ENCODE assay signal across 1 cellular context in the genomic region with DNA sequence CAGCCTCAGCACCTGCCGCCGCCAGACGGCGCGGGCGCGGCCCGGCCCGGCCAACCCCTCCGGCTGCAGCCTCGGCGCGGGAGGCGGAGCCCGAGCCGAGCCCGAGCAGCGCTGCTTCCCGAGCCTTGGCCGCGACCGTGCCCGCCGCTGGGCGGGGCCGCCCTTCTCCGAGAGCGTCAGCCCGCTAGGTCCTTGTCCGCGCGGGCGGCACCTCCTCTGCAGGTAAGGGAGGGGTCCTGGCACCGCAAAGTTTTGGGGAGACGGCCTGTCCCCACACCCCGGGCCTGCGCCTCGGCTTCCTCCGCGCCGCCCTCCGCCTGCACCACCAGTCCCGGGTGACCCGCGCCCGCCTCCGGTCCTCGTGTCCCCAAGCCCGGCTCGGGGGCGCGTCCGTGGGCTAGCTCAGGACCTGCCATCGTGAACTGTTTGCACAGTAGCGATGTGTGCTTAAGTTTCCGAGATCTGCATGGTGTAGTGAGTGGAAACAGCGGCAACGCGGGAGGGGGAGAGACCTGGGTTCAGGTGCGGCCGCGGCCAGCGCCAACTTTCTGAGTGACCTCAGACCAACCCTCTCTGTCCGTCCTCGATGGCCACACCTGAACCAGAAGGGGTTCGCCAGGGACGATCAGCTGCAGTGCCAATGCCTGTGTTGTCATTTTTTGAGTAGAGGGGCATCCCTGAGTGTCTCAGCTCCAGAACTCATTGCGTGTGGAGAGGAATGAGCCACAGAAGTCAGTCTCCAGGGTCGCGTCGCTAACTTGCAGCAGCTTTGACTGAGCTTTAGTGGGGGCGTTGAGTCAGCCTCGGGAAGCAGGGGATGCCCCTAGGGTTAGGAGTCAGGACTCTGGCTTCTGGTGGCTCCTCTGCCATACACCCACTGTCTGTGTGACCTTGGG.
A peak's percentile ranks its signal among the peaks of the same experiment; 100 is the strongest.
TF ChIP-seq lines count a peak whose summit lies in the region.

FRMPD1 (plus strand) TSS at position 82 of the 896 bp plus-strand sequence. CDS start 41,688 bp downstream, outside the sequence.

TF ChIP-seq in K562, 482 proteins besides CTCF, POLR2A, EP300 and RAD21 (continues in another document):
- TF ChIP-seq POLR3A (IDR thresholded peaks at IDR 0.05; ENCODE audit: borderline replicate concordance, extremely low read depth, insufficient read depth, insufficient read length), result no peak
- peak; percentile 70 for TF ChIP-seq CTBP1 (IDR thresholded peaks at IDR 0.05; ENCODE audit: borderline replicate concordance)
- 0 out of 2 replicates have a peak, but pooled peaks have one; percentile 44 for TF ChIP-seq MED1 (CRISPR knock-in tag; IDR thresholded peaks at IDR 0.05; ENCODE audit: borderline replicate concordance)
- TF ChIP-seq NR4A1 (CRISPR knock-in tag; IDR thresholded peaks at IDR 0.05), result no peak
- no peak for TF ChIP-seq NR4A1 (tag; IDR thresholded peaks at IDR 0.05)
- no peak for TF ChIP-seq KLF13 (tag; IDR thresholded peaks at IDR 0.05; ENCODE audit: borderline replicate concordance, low read depth)
- no peak for TF ChIP-seq ATF6 (CRISPR knock-in tag; IDR thresholded peaks at IDR 0.05)
- TF ChIP-seq HBP1 (CRISPR knock-in tag; IDR thresholded peaks at IDR 0.05), result no peak
- TF ChIP-seq ZNF609 (CRISPR knock-in tag; IDR thresholded peaks at IDR 0.05; ENCODE audit: borderline replicate concordance), result no peak
- no peak for TF ChIP-seq RBM34 (IDR thresholded peaks at IDR 0.05; ENCODE audit: borderline replicate concordance, insufficient read depth, low read length)
- TF ChIP-seq MTA2 (IDR thresholded peaks at IDR 0.05; ENCODE audit: low read depth), result no peak
- TF ChIP-seq, protein P1, sequence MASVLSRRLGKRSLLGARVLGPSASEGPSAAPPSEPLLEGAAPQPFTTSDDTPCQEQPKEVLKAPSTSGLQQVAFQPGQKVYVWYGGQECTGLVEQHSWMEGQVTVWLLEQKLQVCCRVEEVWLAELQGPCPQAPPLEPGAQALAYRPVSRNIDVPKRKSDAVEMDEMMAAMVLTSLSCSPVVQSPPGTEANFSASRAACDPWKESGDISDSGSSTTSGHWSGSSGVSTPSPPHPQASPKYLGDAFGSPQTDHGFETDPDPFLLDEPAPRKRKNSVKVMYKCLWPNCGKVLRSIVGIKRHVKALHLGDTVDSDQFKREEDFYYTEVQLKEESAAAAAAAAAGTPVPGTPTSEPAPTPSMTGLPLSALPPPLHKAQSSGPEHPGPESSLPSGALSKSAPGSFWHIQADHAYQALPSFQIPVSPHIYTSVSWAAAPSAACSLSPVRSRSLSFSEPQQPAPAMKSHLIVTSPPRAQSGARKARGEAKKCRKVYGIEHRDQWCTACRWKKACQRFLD (CRISPR knock-in tag; IDR thresholded peaks at IDR 0.05), result no peak
- no peak for TF ChIP-seq BRD9 (IDR thresholded peaks at IDR 0.05; ENCODE audit: low read depth, partially characterized antibody)
- peak; percentile 11 for TF ChIP-seq ZFP36 (IDR thresholded peaks at IDR 0.05; ENCODE audit: low read depth, low read length, partially characterized antibody)
- TF ChIP-seq ZNF197 (CRISPR knock-in tag; IDR thresholded peaks at IDR 0.05; ENCODE audit: low read depth), result no peak
- no peak for TF ChIP-seq RBM17 (IDR thresholded peaks at IDR 0.05; ENCODE audit: borderline replicate concordance, low read depth, low read length)
- no peak for TF ChIP-seq MXD1 (CRISPR knock-in tag; IDR thresholded peaks at IDR 0.05; ENCODE audit: borderline replicate concordance, poor library complexity, severe bottlenecking)
- TF ChIP-seq ZNF449 (CRISPR knock-in tag; IDR thresholded peaks at IDR 0.05), result peak; percentile 59; the same call in 1 of the 2 replicates
- no peak for TF ChIP-seq HEY1 (CRISPR knock-in tag; IDR thresholded peaks at IDR 0.05; ENCODE audit: borderline replicate concordance)
- no peak for TF ChIP-seq MYBL2 (IDR thresholded peaks at IDR 0.05; ENCODE audit: low read depth)
- TF ChIP-seq MYBL2 (CRISPR knock-in tag; IDR thresholded peaks at IDR 0.05; ENCODE audit: borderline replicate concordance), result no peak
- TF ChIP-seq, protein P2, sequence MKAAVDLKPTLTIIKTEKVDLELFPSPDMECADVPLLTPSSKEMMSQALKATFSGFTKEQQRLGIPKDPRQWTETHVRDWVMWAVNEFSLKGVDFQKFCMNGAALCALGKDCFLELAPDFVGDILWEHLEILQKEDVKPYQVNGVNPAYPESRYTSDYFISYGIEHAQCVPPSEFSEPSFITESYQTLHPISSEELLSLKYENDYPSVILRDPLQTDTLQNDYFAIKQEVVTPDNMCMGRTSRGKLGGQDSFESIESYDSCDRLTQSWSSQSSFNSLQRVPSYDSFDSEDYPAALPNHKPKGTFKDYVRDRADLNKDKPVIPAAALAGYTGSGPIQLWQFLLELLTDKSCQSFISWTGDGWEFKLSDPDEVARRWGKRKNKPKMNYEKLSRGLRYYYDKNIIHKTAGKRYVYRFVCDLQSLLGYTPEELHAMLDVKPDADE (conservative IDR thresholded peaks at IDR 0.05; ENCODE audit: control insufficient read depth, low read depth, low read length), result no peak
- no peak for TF ChIP-seq XRCC5 (IDR thresholded peaks at IDR 0.05; ENCODE audit: low read depth, low read length)
- no peak for TF ChIP-seq IFI16 (CRISPR knock-in tag; IDR thresholded peaks at IDR 0.05)
- TF ChIP-seq RUNX1 (IDR thresholded peaks at IDR 0.05; ENCODE audit: low read depth), result no peak
- TF ChIP-seq SMAD4 (CRISPR knock-in tag; conservative IDR thresholded peaks at IDR 0.05), result peak; percentile 74
- no peak for TF ChIP-seq ESRRB (CRISPR knock-in tag; IDR thresholded peaks at IDR 0.05; ENCODE audit: borderline replicate concordance)
- TF ChIP-seq LARP7 (IDR thresholded peaks at IDR 0.05), result no peak
- no peak for TF ChIP-seq ZNF445 (CRISPR knock-in tag; IDR thresholded peaks at IDR 0.05; ENCODE audit: low read depth)
- TF ChIP-seq, protein P3, sequence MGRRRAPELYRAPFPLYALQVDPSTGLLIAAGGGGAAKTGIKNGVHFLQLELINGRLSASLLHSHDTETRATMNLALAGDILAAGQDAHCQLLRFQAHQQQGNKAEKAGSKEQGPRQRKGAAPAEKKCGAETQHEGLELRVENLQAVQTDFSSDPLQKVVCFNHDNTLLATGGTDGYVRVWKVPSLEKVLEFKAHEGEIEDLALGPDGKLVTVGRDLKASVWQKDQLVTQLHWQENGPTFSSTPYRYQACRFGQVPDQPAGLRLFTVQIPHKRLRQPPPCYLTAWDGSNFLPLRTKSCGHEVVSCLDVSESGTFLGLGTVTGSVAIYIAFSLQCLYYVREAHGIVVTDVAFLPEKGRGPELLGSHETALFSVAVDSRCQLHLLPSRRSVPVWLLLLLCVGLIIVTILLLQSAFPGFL (CRISPR knock-in tag; IDR thresholded peaks at IDR 0.05), result no peak
- 0 out of 2 replicates have a peak, but pooled peaks have one; percentile 19 for TF ChIP-seq L3MBTL2 (IDR thresholded peaks at IDR 0.05)
- TF ChIP-seq MAFG (tag; conservative IDR thresholded peaks at IDR 0.05), result no peak
- no peak for TF ChIP-seq SNAPC5 (CRISPR knock-in tag; IDR thresholded peaks at IDR 0.05)
- TF ChIP-seq E2F6 (IDR thresholded peaks at IDR 0.05; ENCODE audit: borderline replicate concordance in 1 of 2, extremely low read depth in 1 of 2, insufficient read depth in 1 of 2, insufficient read length in 1 of 2, low read depth in 1 of 2, low read length in 1 of 2, poor library complexity in 1 of 2, severe bottlenecking in 1 of 2), result peak in 1 of 2 experiments; percentile 48
- TF ChIP-seq PURB (CRISPR knock-in tag; IDR thresholded peaks at IDR 0.05; ENCODE audit: low read depth), result no peak
- peak; percentile 63; the same call in 1 of the 2 replicates for TF ChIP-seq RB1 (IDR thresholded peaks at IDR 0.05; ENCODE audit: low read depth)
- no peak for TF ChIP-seq ZNF140 (CRISPR knock-in tag; IDR thresholded peaks at IDR 0.05)
- TF ChIP-seq, protein P4, sequence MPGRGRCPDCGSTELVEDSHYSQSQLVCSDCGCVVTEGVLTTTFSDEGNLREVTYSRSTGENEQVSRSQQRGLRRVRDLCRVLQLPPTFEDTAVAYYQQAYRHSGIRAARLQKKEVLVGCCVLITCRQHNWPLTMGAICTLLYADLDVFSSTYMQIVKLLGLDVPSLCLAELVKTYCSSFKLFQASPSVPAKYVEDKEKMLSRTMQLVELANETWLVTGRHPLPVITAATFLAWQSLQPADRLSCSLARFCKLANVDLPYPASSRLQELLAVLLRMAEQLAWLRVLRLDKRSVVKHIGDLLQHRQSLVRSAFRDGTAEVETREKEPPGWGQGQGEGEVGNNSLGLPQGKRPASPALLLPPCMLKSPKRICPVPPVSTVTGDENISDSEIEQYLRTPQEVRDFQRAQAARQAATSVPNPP (IDR thresholded peaks at IDR 0.05; ENCODE audit: borderline replicate concordance, insufficient read depth, insufficient read length), result no peak
- TF ChIP-seq KLF10 (CRISPR knock-in tag; IDR thresholded peaks at IDR 0.05), result no peak
